Comparison of ENCODE assay signal across 24 cellular contexts in the genomic region with DNA sequence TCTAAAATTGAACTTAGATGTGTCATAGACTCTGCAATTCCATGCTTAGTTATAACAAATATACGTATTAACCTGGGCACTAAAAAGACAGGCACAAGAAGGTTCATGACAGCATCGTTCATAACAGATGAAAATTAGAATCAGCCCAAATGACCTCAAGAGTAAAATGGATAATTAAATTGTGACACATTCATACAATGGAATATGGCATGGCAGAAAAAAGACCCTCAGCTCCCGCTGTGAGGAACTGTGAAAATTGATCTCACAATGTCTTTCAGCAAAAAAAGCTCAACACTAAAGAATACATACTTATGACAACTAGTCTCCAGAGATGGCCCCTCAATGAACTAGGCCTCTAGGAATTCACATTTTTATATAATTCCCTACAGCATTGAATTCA.
"Had no signal": no experiment of that assay in that cellular context is flagged by ENCODE, and none has a peak within 500 bp of the region (broad histone marks: within the 10 kb centered on the region; RNA-seq: fewer than 3 reads in every experiment).

No MANE protein-coding gene starts in this region.

- H3K9me3 ChIP-seq: stomach, suprapubic skin, testis, thoracic aorta, thyroid gland, tibial artery, tibial nerve, transverse colon, upper lobe of left lung, upper lobe of right lung, uterus, vagina had no signal

- H3K4me3 ChIP-seq: stomach, suprapubic skin, testis, thoracic aorta, thyroid gland, tibial artery, tibial nerve, transverse colon, upper lobe of left lung, upper lobe of right lung, uterus, vagina had no signal

- DNase-seq: stimulated activated CD4-positive, alpha-beta T cell treated with anti-CD3 and anti-CD28 coated beads, Interleukin-2, amount 100 ng/mL, for 48 hours; stimulated activated CD4-positive, alpha-beta T cell treated with anti-CD3 and anti-CD28 coated beads, Interleukin-4, amount 100 ng/mL, for 1 hour; stimulated activated CD4-positive, alpha-beta T cell treated with anti-CD3 and anti-CD28 coated beads, Interleukin-4, amount 100 ng/mL, for 24 hours; stimulated activated CD4-positive, alpha-beta T cell treated with anti-CD3 and anti-CD28 coated beads, Interleukin-4, amount 100 ng/mL, for 4 hours; stimulated activated CD8-positive, alpha-beta memory T cell treated with anti-CD3 and anti-CD28 coated beads, Interleukin-4, amount 100 ng/mL, for 48 hours; stimulated activated naive B cell treated with anti-CD40 and anti-IgM and Interleukin-4, amounts not matched to agents 10 μg/mL and 1 μg/mL and 100 μg/mL, for 72 hours; stimulated activated naive CD4-positive, alpha-beta T cell; stimulated activated naive CD4-positive, alpha-beta T cell treated with Interleukin-2 at 50 U/mL for 16 hours; stimulated activated naive CD8-positive, alpha-beta T cell treated with anti-CD3 and anti-CD28 coated beads, Interleukin-15, amount 100 ng/mL, for 72 hours; stimulated activated naive CD8-positive, alpha-beta T cell treated with anti-CD3 and anti-CD28 coated beads, Interleukin-15, Interleukin-2, amounts not matched to agents 100 U/mL and 50 U/mL, for 24 hours; stomach; substantia nigra; testis; thyroid gland; tibial artery; transverse colon; trophoblast cell; upper lobe of left lung; upper lobe of right lung; uterus had no signal

- H3K27me3 ChIP-seq: stomach, suprapubic skin, testis, thyroid gland, tibial artery, tibial nerve, transverse colon, upper lobe of left lung, upper lobe of right lung, uterus, vagina had no signal

- H3K27ac ChIP-seq: stomach, suprapubic skin, testis, thoracic aorta, thyroid gland, tibial artery, tibial nerve, transverse colon, upper lobe of left lung, upper lobe of right lung, uterus, vagina had no signal

- H3K36me3 ChIP-seq: stomach, suprapubic skin, thoracic aorta, thyroid gland, tibial artery, tibial nerve, transverse colon, upper lobe of left lung, upper lobe of right lung, uterus, vagina had no signal
